Comparison of ENCODE assay signal across 8 cellular contexts in the genomic region with DNA sequence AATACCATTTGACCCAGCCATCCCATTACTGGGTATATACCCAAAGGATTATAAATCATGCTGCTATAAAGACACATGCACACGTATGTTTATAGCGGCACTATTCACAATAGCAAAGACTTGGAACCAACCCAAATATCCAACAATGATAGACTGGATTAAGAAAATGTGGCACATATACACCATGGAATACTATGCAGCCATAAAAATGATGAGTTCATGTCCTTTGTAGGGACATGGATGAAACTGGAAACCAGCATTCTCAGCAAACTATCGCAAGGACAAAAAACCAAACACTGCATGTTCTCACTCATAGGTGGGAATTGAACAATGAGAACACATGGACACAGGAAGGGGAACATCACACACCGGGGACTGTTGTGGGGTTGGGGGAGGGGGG.
DNase-seq lines count a peak whose midpoint lies in the region; ATAC-seq, FAIRE-seq and TF ChIP-seq lines count a peak whose summit lies in the region.
"Not testable (repeated sequence)": the region's sequence is repeated elsewhere in the genome, so short reads cannot be mapped to it uniquely, and the experiment has no call there.

No MANE protein-coding gene starts in this region.

- CTCF ChIA-PET in HEK293 (lab: Yijun Ruan, JAX); K562 (lab: Yijun Ruan, JAX; ENCODE audit: low intra/inter-chr PET ratio); MCF 10A (lab: Yijun Ruan, JAX): not testable (repeated sequence)
- CTCF ChIA-PET in activated naive CD4-positive, alpha-beta T cell treated with anti-CD3 and anti-CD28 coated beads for 36 hours (lab: Charles Lee), result interaction anchor here (1.0 to 1.1 kb wide), 2 partner anchors 8 to 15 kb away, joined by 3 to 4 read pairs; no protein-coding TSS in a partner anchor

- H3K4me2 ChIP-seq in K562 (ENCODE audit: insufficient read depth, low read length); parathyroid adenoma (ENCODE audit: low read length): not testable (repeated sequence)

- not testable (repeated sequence) for H3K9ac ChIP-seq in K562 (ENCODE audit: insufficient read depth in 1 of 2, low read depth in 2 of 2, low read length in 2 of 2); parathyroid adenoma

- not testable (repeated sequence) for BruUV-seq in K562 (replicated peaks; lab: Mats Ljungman, UMichigan); MCF 10A (replicated peaks; lab: Mats Ljungman, UMichigan)

- not testable (repeated sequence) for H3K27me3 Mint-ChIP-seq in activated T-helper 17 cell treated with anti-CD3 and anti-CD28 coated beads, Interleukin-2, amount 50 U/mL, for 72 hours; activated naive CD4-positive, alpha-beta T cell treated with anti-CD3 and anti-CD28 coated beads for 36 hours (ENCODE audit: low read depth); MCF 10A (ENCODE audit: insufficient read depth, unreplicated experiment)

- H3K4me1 Mint-ChIP-seq in activated T-helper 17 cell treated with anti-CD3 and anti-CD28 coated beads, Interleukin-2, amount 50 U/mL, for 72 hours, result peaks cover 39% of the 10 kb centered on the region
- H3K4me1 Mint-ChIP-seq in activated naive CD4-positive, alpha-beta T cell treated with anti-CD3 and anti-CD28 coated beads for 36 hours (ENCODE audit: low read depth), result peaks cover 74% of the 10 kb centered on the region
- peaks cover 25% of the 10 kb centered on the region for H3K4me1 Mint-ChIP-seq in MCF 10A (ENCODE audit: insufficient read depth, unreplicated experiment)

- FAIRE-seq in K562 (lab: Jason Lieb, UNC), result not testable (repeated sequence)

- not testable (repeated sequence) for H3K9me3 Mint-ChIP-seq in activated T-helper 17 cell treated with anti-CD3 and anti-CD28 coated beads, Interleukin-2, amount 50 U/mL, for 72 hours; activated naive CD4-positive, alpha-beta T cell treated with anti-CD3 and anti-CD28 coated beads for 36 hours; MCF 10A (ENCODE audit: unreplicated experiment)

- not testable (repeated sequence) for TF ChIP-seq RAD21 in K562 (CRISPR knock-in tag; conservative IDR thresholded peaks at IDR 0.05 in 1 of 2, IDR thresholded peaks at IDR 0.05 in 1 of 2)

- H3K36me3 Mint-ChIP-seq in activated T-helper 17 cell treated with anti-CD3 and anti-CD28 coated beads, Interleukin-2, amount 50 U/mL, for 72 hours (ENCODE audit: low read depth), result peaks cover 67% of the 10 kb centered on the region
- H3K36me3 Mint-ChIP-seq in activated naive CD4-positive, alpha-beta T cell treated with anti-CD3 and anti-CD28 coated beads for 36 hours (ENCODE audit: low read depth), result peaks cover 21% of the 10 kb centered on the region
- not testable (repeated sequence) for H3K36me3 Mint-ChIP-seq in MCF 10A (ENCODE audit: insufficient read depth, unreplicated experiment)

- H3K9me3 ChIP-seq in HEK293 (ENCODE audit: control insufficient read depth, insufficient read depth, low read depth, low read length); RWPE2 (ENCODE audit: severe bottlenecking); K562 (replicated peaks; ENCODE audit: control insufficient read depth, insufficient read depth, low read depth, low read length); parathyroid adenoma (ENCODE audit: control insufficient read depth, low read length); sigmoid colon: not testable (repeated sequence)

- H3K9me1 ChIP-seq in K562 (ENCODE audit: control insufficient read depth, insufficient read depth, low read length), result not testable (repeated sequence)

- not testable (repeated sequence) for H3K4me1 ChIP-seq in HEK293 (ENCODE audit: control insufficient read depth, insufficient read depth, low read length)
- H3K4me1 ChIP-seq in RWPE2 (ENCODE audit: insufficient read depth, poor library complexity, severe bottlenecking) (peaks cover 55% of the 10 kb centered on the region), K562 (replicated peaks in 1 of 2; ENCODE audit: control insufficient read depth in 2 of 2, insufficient read depth in 2 of 2, low read length in 2 of 2) (peaks cover 6 to 37% of the 10 kb centered on the region in 2 experiments; a peak in 4 of 5 replicates), parathyroid adenoma (peaks cover 61% of the 10 kb centered on the region), sigmoid colon (peaks cover 0 to 95% (median 80%) of the 10 kb centered on the region in 4 donors)

- H3K4me3 ChIP-seq in HEK293 (ENCODE audit: low read depth, low read length); RWPE2 (ENCODE audit: severe bottlenecking); K562; parathyroid adenoma (ENCODE audit: low read depth, low read length); sigmoid colon: not testable (repeated sequence)

- intact Hi-C loops in activated naive CD4-positive, alpha-beta T cell treated with anti-CD3 and anti-CD28 coated beads for 36 hours (cut with micrococcal nuclease), result loop anchor here (1.0 to 10.0 kb wide), 15 partner anchors 9 to 1227 kb away; a partner anchor contains a TSS
- intact Hi-C loops in K562 (cut with micrococcal nuclease); MCF 10A (cut with micrococcal nuclease); sigmoid colon (cut with DNase I): not testable (repeated sequence)

- ATAC-seq in RWPE2 (ENCODE audit: low read depth); activated T-helper 17 cell treated with anti-CD3 and anti-CD28 coated beads, Interleukin-2, amount 50 U/mL, for 72 hours (replicated peaks); K562: not testable (repeated sequence)

- TF ChIP-seq POLR2A in K562 (conservative IDR thresholded peaks at IDR 0.05); sigmoid colon (IDR thresholded peaks at IDR 0.05): not testable (repeated sequence)

- POLR2A ChIA-PET in HEK293 (lab: Yijun Ruan, JAX), result not testable (repeated sequence)
- POLR2A ChIA-PET in K562 (lab: Yijun Ruan, JAX), result interaction anchor here (0.8 kb wide), 1 partner anchor 13 kb away, joined by 3 read pairs; no protein-coding TSS in a partner anchor
- POLR2A ChIA-PET in MCF 10A (lab: Yijun Ruan, JAX), result interaction anchor here (1.1 kb wide), 1 partner anchor 32 kb away, joined by 4 read pairs; no protein-coding TSS in a partner anchor

- peaks cover 28% of the 10 kb centered on the region for H3K79me2 ChIP-seq in K562 (ENCODE audit: control insufficient read depth, insufficient read depth, low read length)
- H3K79me2 ChIP-seq in parathyroid adenoma, result not testable (repeated sequence)

- DNase-seq in RWPE2 (ENCODE audit: low spot score); activated naive CD4-positive, alpha-beta T cell treated with anti-CD3 and anti-CD28 coated beads for 36 hours; K562 (ENCODE audit: extremely low read depth in 1 of 4, low spot score in 3 of 4); MCF 10A (ENCODE audit: unreplicated experiment); sigmoid colon: not testable (repeated sequence)

- 80% methylated on average over 1 of the region's 4 CpGs for WGBS in K562 (ENCODE audit: insufficient coverage, low coverage, missing lambda C conversion rate)
- 94 to 98% methylated on average over 4 of the region's 4 CpGs for WGBS in sigmoid colon, 2 donors

- in situ Hi-C loops in K562 (cut with MboI), result not testable (repeated sequence)

- H3K36me3 ChIP-seq in HEK293 (ENCODE audit: control insufficient read depth in 2 of 2, insufficient read depth in 1 of 2, low read length in 2 of 2); RWPE2 (ENCODE audit: low read depth); K562 (ENCODE audit: control insufficient read depth, insufficient read depth, low read length); parathyroid adenoma (ENCODE audit: control insufficient read depth, insufficient read depth, low read length); sigmoid colon: not testable (repeated sequence)

- peak overlapping the region; percentile 53 for H3K4me3 Mint-ChIP-seq in activated T-helper 17 cell treated with anti-CD3 and anti-CD28 coated beads, Interleukin-2, amount 50 U/mL, for 72 hours
- H3K4me3 Mint-ChIP-seq in activated naive CD4-positive, alpha-beta T cell treated with anti-CD3 and anti-CD28 coated beads for 36 hours; MCF 10A (ENCODE audit: unreplicated experiment): not testable (repeated sequence)

- not testable (repeated sequence) for H3K27me3 ChIP-seq in RWPE2 (ENCODE audit: insufficient read depth, poor library complexity, severe bottlenecking); K562 (ENCODE audit: control insufficient read depth in 2 of 2, insufficient read depth in 2 of 2, low read length in 2 of 2); parathyroid adenoma (ENCODE audit: control insufficient read depth, insufficient read depth, low read length); sigmoid colon

- TF ChIP-seq CTCF in HEK293 (tag by site-specific recombination; IDR thresholded peaks at IDR 0.05); RWPE2 (IDR thresholded peaks at IDR 0.05; ENCODE audit: poor library complexity, severe bottlenecking); K562 (IDR thresholded peaks at IDR 0.05 in 2 of 3, conservative IDR thresholded peaks at IDR 0.05 in 1 of 3; ENCODE audit: insufficient read depth in 2 of 3, low read depth in 1 of 3, low read length in 3 of 3); MCF 10A (IDR thresholded peaks at IDR 0.05; ENCODE audit: unreplicated experiment); parathyroid adenoma (IDR thresholded peaks at IDR 0.05); sigmoid colon (IDR thresholded peaks at IDR 0.05): not testable (repeated sequence)

- not testable (repeated sequence) for H3K27ac ChIP-seq in HEK293 (ENCODE audit: extremely low read depth, low read depth, low read length); K562 (ENCODE audit: extremely low read depth, low read depth, low read length)
- peak overlapping the region; percentile 100 for H3K27ac ChIP-seq in RWPE2 (ENCODE audit: poor library complexity, severe bottlenecking)
- peak overlapping the region; percentile 87 for H3K27ac ChIP-seq in parathyroid adenoma
- peak overlapping the region in 3 of 4 donors; percentile 77 to 89 (median 84) for H3K27ac ChIP-seq in sigmoid colon

- H2AFZ ChIP-seq in K562 (ENCODE audit: low read depth, low read length); parathyroid adenoma: not testable (repeated sequence)

- peak overlapping the region; percentile 63 for H3K27ac Mint-ChIP-seq in activated T-helper 17 cell treated with anti-CD3 and anti-CD28 coated beads, Interleukin-2, amount 50 U/mL, for 72 hours
- H3K27ac Mint-ChIP-seq in activated naive CD4-positive, alpha-beta T cell treated with anti-CD3 and anti-CD28 coated beads for 36 hours, result peak overlapping the region; percentile 77
- peak overlapping the region; percentile 42 for H3K27ac Mint-ChIP-seq in MCF 10A (ENCODE audit: low read depth, unreplicated experiment)

- TF ChIP-seq EP300 in K562 (IDR thresholded peaks at IDR 0.05; ENCODE audit: low read length); sigmoid colon (IDR thresholded peaks at IDR 0.05): not testable (repeated sequence)

- H4K20me1 ChIP-seq in K562 (replicated peaks; ENCODE audit: control insufficient read depth, insufficient read depth, low read length), result not testable (repeated sequence)
